8 cellular contexts compared by ENCODE assay signal in genomic region chr2:241617431-241618154, GRCh38. TPM values are rescaled to one million over a fixed set of nuclear protein-coding genes. Genes with fewer than 3 reads are reported as not detected.
DNase-seq lines count a peak whose midpoint lies in the region; ATAC-seq and TF ChIP-seq lines count a peak whose summit lies in the region.

No MANE protein-coding gene starts in this region.

- H3K27ac Mint-ChIP-seq in endodermal cell = peak overlapping the region; percentile 95

- H3K4me1 Mint-ChIP-seq in endodermal cell = peaks cover 16% of the 10 kb centered on the region

- no peak overlapping the region for H3K4ac ChIP-seq in neuronal stem cell (ENCODE audit: low read length)

- no peak overlapping the region for H4K8ac ChIP-seq in neuronal stem cell (ENCODE audit: low read depth, low read length)

- H3K9ac ChIP-seq in SU-DHL-6 (ENCODE audit: low read length) (peak overlapping the region; percentile 34; the same call in 1 of the 2 replicates), endodermal cell (ENCODE audit: extremely low read depth, low read length, poor library complexity, severe bottlenecking) (no peak overlapping the region), neuronal stem cell (ENCODE audit: low read depth, low read length, poor library complexity) (no peak overlapping the region)

- 82 to 85% methylated on average over 9 to 15 of the region's 15 CpGs for WGBS in endodermal cell (ENCODE audit: insufficient coverage in 1 of 2, insufficient read length in 1 of 2), 2 experiments
- WGBS in prostate gland = 53% methylated on average over 15 of the region's 15 CpGs
- WGBS in neuronal stem cell (ENCODE audit: extremely low coverage in 2 of 2, insufficient read length in 2 of 2, insufficient replicate concordance in 1 of 2), 2 donors = no CpG with 5 or more reads among the region's 15 CpGs

- intact Hi-C loops in prostate gland (cut with DNase I) = no loop called here

- H3K27me3 Mint-ChIP-seq in endodermal cell (ENCODE audit: insufficient read depth) = no peaks in the 10 kb centered on the region

- ATAC-seq in HG02642 (IDR thresholded peaks at IDR 0.05; ENCODE audit: poor library complexity, unreplicated experiment) = peak; percentile 60
- ATAC-seq in HG03108 (IDR thresholded peaks at IDR 0.05; ENCODE audit: unreplicated experiment) = no peak

- H3F3A ChIP-seq in SU-DHL-6 (ENCODE audit: insufficient read depth) = 0 out of 2 replicates have a peak, but pooled peaks cover 3% of the 10 kb centered on the region

- H3K9me3 ChIP-seq in SU-DHL-6 (ENCODE audit: insufficient read depth, low read length) (no peaks in the 10 kb centered on the region), endodermal cell (ENCODE audit: control insufficient read depth, low read length) (peaks cover 8% of the 10 kb centered on the region), prostate gland (no peaks in the 10 kb centered on the region), neuronal stem cell (replicated peaks in 1 of 2; ENCODE audit: control insufficient read depth in 2 of 2, insufficient read depth in 1 of 2, low read depth in 1 of 2, low read length in 2 of 2) (peaks cover 0 to 14% of the 10 kb centered on the region in 2 donors)

- H4K20me1 ChIP-seq in SU-DHL-6 (ENCODE audit: low read depth, low read length) = no peaks in the 10 kb centered on the region; the same call in 1 of the 2 replicates

- DNase-seq in DMS53 treated with DMSO at 0.1 percent for 48 hours (lab: John Stamatoyannopoulos, UW; ENCODE audit: unreplicated experiment) (peak; percentile 56), endodermal cell (peak; percentile 66), prostate gland (ENCODE audit: low spot score) (peak; percentile 33), neuronal stem cell (ENCODE audit: low spot score) (no peak), SIG-M5 treated with dmso at 0.1 percent for 504 hours (lab: John Stamatoyannopoulos, UW; ENCODE audit: unreplicated experiment) (no peak)

- H2BK15ac ChIP-seq in neuronal stem cell (ENCODE audit: low read length) = no peak overlapping the region

- peaks cover 6% of the 10 kb centered on the region for H3K79me1 ChIP-seq in neuronal stem cell (ENCODE audit: low read depth, low read length)

- H2AK5ac ChIP-seq in neuronal stem cell (ENCODE audit: low read depth, low read length) = no peak overlapping the region

- H3K79me2 ChIP-seq in SU-DHL-6 (ENCODE audit: insufficient read depth, low read length) = peaks cover 66% of the 10 kb centered on the region

- H3K4me3 ChIP-seq in SU-DHL-6 (ENCODE audit: insufficient read depth, low read length, poor library complexity, severe bottlenecking) (peak overlapping the region; percentile 38), endodermal cell (ENCODE audit: low read length) (no peak overlapping the region), prostate gland (peak overlapping the region; percentile 3 to 24), neuronal stem cell (ENCODE audit: low read length in 2 of 2) (no peak overlapping the region)

- H2BK12ac ChIP-seq in neuronal stem cell (ENCODE audit: low read length) = no peak overlapping the region

- no peak overlapping the region for H2BK120ac ChIP-seq in neuronal stem cell (ENCODE audit: low read depth, low read length)

- H3K36me3 Mint-ChIP-seq in endodermal cell (ENCODE audit: low read depth) = peaks cover 23% of the 10 kb centered on the region

- TF ChIP-seq POLR2A in prostate gland (IDR thresholded peaks at IDR 0.05) = no peak

- no peak overlapping the region for H4K91ac ChIP-seq in neuronal stem cell (ENCODE audit: low read depth, low read length, poor library complexity)

- no peak overlapping the region for H3K14ac ChIP-seq in neuronal stem cell (ENCODE audit: low read length)

- H3K9me2 ChIP-seq in SU-DHL-6 (replicated peaks; ENCODE audit: insufficient read depth, low read length) = no peaks in the 10 kb centered on the region

- H2BK5ac ChIP-seq in neuronal stem cell (ENCODE audit: low read length) = no peak overlapping the region

- H3K4me1 ChIP-seq in endodermal cell (ENCODE audit: control insufficient read depth, insufficient read depth, low read length) (no peaks in the 10 kb centered on the region), prostate gland (replicated peaks) (peaks cover 2% of the 10 kb centered on the region), neuronal stem cell (ENCODE audit: control insufficient read depth in 2 of 2, insufficient read depth in 1 of 2, low read depth in 1 of 2, low read length in 2 of 2) (peaks cover 0 to 2% of the 10 kb centered on the region in 2 donors)

- no peaks in the 10 kb centered on the region for H3K27me3 ChIP-seq in SU-DHL-6 (ENCODE audit: low read length)
- H3K27me3 ChIP-seq in endodermal cell (ENCODE audit: control insufficient read depth, insufficient read depth, low read length, poor library complexity, severe bottlenecking) = no peaks in the 10 kb centered on the region
- no peaks in the 10 kb centered on the region for H3K27me3 ChIP-seq in prostate gland (replicated peaks; ENCODE audit: insufficient read depth)
- no peaks in the 10 kb centered on the region for H3K27me3 ChIP-seq in neuronal stem cell (ENCODE audit: control insufficient read depth in 3 of 3, insufficient read depth in 3 of 3, low read depth in 1 of 3, low read length in 3 of 3)

- no peak for TF ChIP-seq CTCF in SU-DHL-6 (IDR thresholded peaks at IDR 0.05; ENCODE audit: insufficient read depth, low read length, poor library complexity, severe bottlenecking)
- no peak for TF ChIP-seq CTCF in endodermal cell (conservative IDR thresholded peaks at IDR 0.05)
- TF ChIP-seq CTCF in prostate gland (IDR thresholded peaks at IDR 0.05) = no peak

- no peak overlapping the region for H3K18ac ChIP-seq in neuronal stem cell (ENCODE audit: low read length)

- no peaks in the 10 kb centered on the region for H3K36me3 ChIP-seq in SU-DHL-6 (ENCODE audit: low read length)
- H3K36me3 ChIP-seq in endodermal cell (ENCODE audit: control insufficient read depth, insufficient read depth, low read length) = peaks cover 22% of the 10 kb centered on the region
- no peaks in the 10 kb centered on the region for H3K36me3 ChIP-seq in prostate gland
- H3K36me3 ChIP-seq in neuronal stem cell (replicated peaks in 1 of 2; ENCODE audit: control insufficient read depth in 2 of 2, insufficient read depth in 2 of 2, low read length in 2 of 2) = peaks cover 0 to 31% of the 10 kb centered on the region in 2 donors

- H3K9me3 Mint-ChIP-seq in endodermal cell = peaks cover 6% of the 10 kb centered on the region

- H2AFZ ChIP-seq in SU-DHL-6 (ENCODE audit: low read depth, low read length, severe bottlenecking) = peak overlapping the region; percentile 63
- H2AFZ ChIP-seq in neuronal stem cell (ENCODE audit: low read length) = no peak overlapping the region

- H3K4me2 ChIP-seq in SU-DHL-6 (ENCODE audit: low read depth, low read length, poor library complexity, severe bottlenecking) = peak overlapping the region; percentile 46
- no peak overlapping the region for H3K4me2 ChIP-seq in neuronal stem cell (ENCODE audit: insufficient read depth, low read length, poor library complexity, severe bottlenecking)

- peak overlapping the region; percentile 48 for H3K4me3 Mint-ChIP-seq in endodermal cell

- H3K27ac ChIP-seq in SU-DHL-6 (ENCODE audit: low read depth, low read length) = peak overlapping the region; percentile 5; the same call in 1 of the 2 replicates
- no peak overlapping the region for H3K27ac ChIP-seq in endodermal cell (ENCODE audit: low read depth, low read length)
- H3K27ac ChIP-seq in prostate gland = peak overlapping the region; percentile 56 to 67
- no peak overlapping the region for H3K27ac ChIP-seq in neuronal stem cell (replicated peaks; ENCODE audit: low read length)

- no peak overlapping the region for H3K23ac ChIP-seq in neuronal stem cell (ENCODE audit: low read depth, low read length, poor library complexity)

RNA-seq across cellular contexts. Expression of gene THAP4, which starts 19.4 kb away (rescaled TPM):
- total RNA-seq in endodermal cell (10 to 100 TPM; 54.6 to 66.1 TPM), prostate gland (10 to 100 TPM; 60.8 to 92.9 TPM)
- 40.7 TPM for polyA plus RNA-seq in endodermal cell (2013, experiment 1 of 2)
- 36.6 TPM for polyA plus RNA-seq in endodermal cell (2013, experiment 2 of 2)
- 54.6 TPM for polyA plus RNA-seq in neuronal stem cell (2013, experiment 1 of 2)
- polyA plus RNA-seq in neuronal stem cell (2013, experiment 2 of 2) = 56.0 TPM

RNA-seq across cellular contexts. Expression of gene ATG4B, which starts 19.9 kb away (rescaled TPM):
- total RNA-seq in endodermal cell (100 to 1,000 TPM; 126 to 166 TPM), prostate gland (100 to 1,000 TPM in 1 of 2 donors, 10 to 100 TPM in 1; 63.9 to 162 TPM)
- polyA plus RNA-seq in endodermal cell (2013, experiment 1 of 2) = 113 TPM
- polyA plus RNA-seq in endodermal cell (2013, experiment 2 of 2) = 98.7 TPM
- polyA plus RNA-seq in neuronal stem cell (2013, experiment 1 of 2) = 64.1 TPM
- polyA plus RNA-seq in neuronal stem cell (2013, experiment 2 of 2) = 62.1 TPM

RNA-seq across cellular contexts. Expression of gene BOK, which starts 59.0 kb away (rescaled TPM):
- total RNA-seq in endodermal cell = 10 to 100 TPM; 23.4 to 24.5 TPM
- polyA plus RNA-seq in endodermal cell (2013, experiment 1 of 2) = 14.1 TPM
- polyA plus RNA-seq in endodermal cell (2013, experiment 2 of 2) = 13.7 TPM
- total RNA-seq in prostate gland = 10 to 100 TPM; 58.3 to 91.6 TPM
- 5.1 TPM for polyA plus RNA-seq in neuronal stem cell (2013, experiment 1 of 2)
- polyA plus RNA-seq in neuronal stem cell (2013, experiment 2 of 2) = 4.7 TPM

Comparison
In these comparisons a context has a peak if more than half of its experiments do, and no peak if none do; other contexts are left out.
1. DNase-seq: peak in DMS53 treated with DMSO at 0.1 percent for 48 hours (single experiment), endodermal cell (single experiment) and prostate gland (single experiment); none in neuronal stem cell (single experiment) and SIG-M5 treated with dmso at 0.1 percent for 504 hours (single experiment).
2. H3K27ac ChIP-seq: peak in SU-DHL-6 (single experiment) and prostate gland (2 of 2); none in endodermal cell (single experiment) and neuronal stem cell (single experiment).
3. H3K4me3 ChIP-seq: peak in SU-DHL-6 (single experiment) and prostate gland (2 of 2); none in endodermal cell (single experiment) and neuronal stem cell (0 of 2).